1 cellular context compared by ENCODE assay signal in the genomic region with DNA sequence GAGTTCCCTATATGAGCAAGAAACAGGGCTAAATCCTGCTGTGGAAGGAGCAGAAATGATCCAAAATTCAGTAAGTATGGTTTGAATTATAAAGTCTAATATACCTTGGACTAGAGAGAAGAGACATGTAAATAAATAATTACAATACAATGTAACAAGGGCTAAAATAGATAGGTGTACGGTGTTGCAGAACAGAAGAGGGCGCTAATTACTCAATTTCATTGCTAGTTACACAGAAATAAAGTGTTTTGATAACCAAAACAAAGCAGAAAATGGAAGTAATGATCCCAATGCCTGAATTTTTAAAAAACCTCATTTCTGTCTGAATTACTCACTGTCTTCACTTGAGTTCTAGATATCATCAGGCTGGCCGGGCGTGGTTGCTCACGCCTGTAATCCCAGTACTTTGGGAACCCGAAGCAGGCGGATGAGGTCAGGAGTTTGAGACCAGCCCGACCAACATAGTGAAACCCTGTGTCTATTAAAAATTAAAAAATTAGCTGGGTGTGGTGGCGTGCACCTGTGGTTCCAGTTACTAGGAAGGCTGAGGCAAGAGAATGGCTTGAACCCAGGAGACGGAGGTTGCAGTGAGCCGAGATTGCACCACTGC.
TF ChIP-seq lines count a peak whose summit lies in the region.

No MANE protein-coding gene starts in this region.

TF ChIP-seq in K562, 482 proteins besides CTCF, POLR2A, EP300 and RAD21:
- TF ChIP-seq ZNF592 (IDR thresholded peaks at IDR 0.05), result 0 out of 2 replicates have a peak, but pooled peaks have one; percentile 18
- no peak for TF ChIP-seq CBX2 (IDR thresholded peaks at IDR 0.05; ENCODE audit: insufficient read depth, low read length, poor library complexity, severe bottlenecking)
- peak; percentile 68 for TF ChIP-seq ZNF24 (IDR thresholded peaks at IDR 0.05)
- TF ChIP-seq MEF2D (tag; conservative IDR thresholded peaks at IDR 0.05; ENCODE audit: low read depth), result no peak
- no peak for TF ChIP-seq KAT7 (CRISPR knock-in tag; IDR thresholded peaks at IDR 0.05; ENCODE audit: borderline replicate concordance)
- no peak for TF ChIP-seq STAG1 (CRISPR knock-in tag; IDR thresholded peaks at IDR 0.05; ENCODE audit: borderline replicate concordance)
- TF ChIP-seq DEAF1 (CRISPR knock-in tag; IDR thresholded peaks at IDR 0.05), result peak; percentile 70; the same call in 1 of the 2 replicates
- 0 out of 4 replicates have a peak, but pooled peaks of 1 of the 2 experiments have one; percentile 22 for TF ChIP-seq FOXK2 (conservative IDR thresholded peaks at IDR 0.05 in 1 of 2, IDR thresholded peaks at IDR 0.05 in 1 of 2; ENCODE audit: low read depth in 2 of 2)
- peak; percentile 56; the same call in 1 of the 2 replicates for TF ChIP-seq SMC3 (conservative IDR thresholded peaks at IDR 0.05; ENCODE audit: insufficient read depth, low read depth, low read length)
- TF ChIP-seq ARID2 (IDR thresholded peaks at IDR 0.05), result 0 out of 2 replicates have a peak, but pooled peaks have one; percentile 8
- TF ChIP-seq, protein P1, sequence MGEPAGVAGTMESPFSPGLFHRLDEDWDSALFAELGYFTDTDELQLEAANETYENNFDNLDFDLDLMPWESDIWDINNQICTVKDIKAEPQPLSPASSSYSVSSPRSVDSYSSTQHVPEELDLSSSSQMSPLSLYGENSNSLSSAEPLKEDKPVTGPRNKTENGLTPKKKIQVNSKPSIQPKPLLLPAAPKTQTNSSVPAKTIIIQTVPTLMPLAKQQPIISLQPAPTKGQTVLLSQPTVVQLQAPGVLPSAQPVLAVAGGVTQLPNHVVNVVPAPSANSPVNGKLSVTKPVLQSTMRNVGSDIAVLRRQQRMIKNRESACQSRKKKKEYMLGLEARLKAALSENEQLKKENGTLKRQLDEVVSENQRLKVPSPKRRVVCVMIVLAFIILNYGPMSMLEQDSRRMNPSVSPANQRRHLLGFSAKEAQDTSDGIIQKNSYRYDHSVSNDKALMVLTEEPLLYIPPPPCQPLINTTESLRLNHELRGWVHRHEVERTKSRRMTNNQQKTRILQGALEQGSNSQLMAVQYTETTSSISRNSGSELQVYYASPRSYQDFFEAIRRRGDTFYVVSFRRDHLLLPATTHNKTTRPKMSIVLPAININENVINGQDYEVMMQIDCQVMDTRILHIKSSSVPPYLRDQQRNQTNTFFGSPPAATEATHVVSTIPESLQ (CRISPR knock-in tag; IDR thresholded peaks at IDR 0.05), result no peak
- 0 out of 2 replicates have a peak, but pooled peaks have one; percentile 10 for TF ChIP-seq ATF7 (IDR thresholded peaks at IDR 0.05)
- 0 out of 2 replicates have a peak, but pooled peaks have one; percentile 46 for TF ChIP-seq ARID3A (IDR thresholded peaks at IDR 0.05; ENCODE audit: borderline replicate concordance, low read depth, low read length)
- TF ChIP-seq, protein P2, sequence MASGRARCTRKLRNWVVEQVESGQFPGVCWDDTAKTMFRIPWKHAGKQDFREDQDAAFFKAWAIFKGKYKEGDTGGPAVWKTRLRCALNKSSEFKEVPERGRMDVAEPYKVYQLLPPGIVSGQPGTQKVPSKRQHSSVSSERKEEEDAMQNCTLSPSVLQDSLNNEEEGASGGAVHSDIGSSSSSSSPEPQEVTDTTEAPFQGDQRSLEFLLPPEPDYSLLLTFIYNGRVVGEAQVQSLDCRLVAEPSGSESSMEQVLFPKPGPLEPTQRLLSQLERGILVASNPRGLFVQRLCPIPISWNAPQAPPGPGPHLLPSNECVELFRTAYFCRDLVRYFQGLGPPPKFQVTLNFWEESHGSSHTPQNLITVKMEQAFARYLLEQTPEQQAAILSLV (tag; IDR thresholded peaks at IDR 0.05), result no peak
- no peak for TF ChIP-seq SMARCB1 (IDR thresholded peaks at IDR 0.05; ENCODE audit: insufficient read length, low read depth)
- TF ChIP-seq HNRNPUL1 (IDR thresholded peaks at IDR 0.05; ENCODE audit: low read length), result no peak
